ENCODE assay signal across 14 cellular contexts in genomic region chr11:121478226-121478894, GRCh38. TPM values are rescaled to one million over a fixed set of nuclear protein-coding genes. Genes with fewer than 3 reads are reported as not detected.
A peak's percentile ranks its signal among the peaks of the same experiment; 100 is the strongest.
DNase-seq lines count a peak whose midpoint lies in the region; ATAC-seq and TF ChIP-seq lines count a peak whose summit lies in the region.
"Had no signal": no experiment of that assay in that cellular context is flagged by ENCODE, and none has a peak within 500 bp of the region (broad histone marks: within the 10 kb centered on the region; RNA-seq: fewer than 3 reads in every experiment).

No MANE protein-coding gene starts in this region.

- H4K91ac ChIP-seq in neuronal stem cell (ENCODE audit: low read depth, low read length, poor library complexity): peak overlapping the region; percentile 86

- H3K27me3 ChIP-seq in esophagus (ENCODE audit: control insufficient read depth in 1 of 2, insufficient read depth in 2 of 2, low read length in 2 of 2) (no peaks in the 10 kb centered on the region), neuronal stem cell (ENCODE audit: control insufficient read depth in 3 of 3, insufficient read depth in 3 of 3, low read depth in 1 of 3, low read length in 3 of 3) (peaks cover 0 to 4% (median 0%) of the 10 kb centered on the region in 3 experiments), gastrocnemius medialis (no peaks in the 10 kb centered on the region), vagina (no peaks in the 10 kb centered on the region)
- H3K27me3 ChIP-seq: gastroesophageal sphincter had no signal

- peak; percentile 39 for DNase-seq in Calu3
- no peak for DNase-seq in NB4 (ENCODE audit: low read depth)
- DNase-seq in neuronal stem cell (ENCODE audit: low spot score): no peak
- DNase-seq in gastrocnemius medialis: no peak
- DNase-seq in NCI-H446 treated with DMSO at 0.1 percent for 48 hours (lab: John Stamatoyannopoulos, UW): no peak
- DNase-seq in NCI-H69 (lab: John Stamatoyannopoulos, UW): no peak
- no peak for DNase-seq in vagina (ENCODE audit: extremely low spot score in 2 of 2)
- DNase-seq: CD4-positive, alpha-beta T cell; lower lobe of right lung; psoas muscle; stimulated activated CD4-positive, alpha-beta T cell treated with anti-CD3 and anti-CD28 coated beads, Interleukin-4, amount 100 ng/mL, for 4 hours; stimulated activated naive CD8-positive, alpha-beta T cell treated with anti-CD3 and anti-CD28 coated beads, Interleukin-15, Interleukin-2, amounts not matched to agents 100 U/mL and 50 U/mL, for 24 hours had no signal

- 76 to 79% methylated on average over 18 of the region's 18 CpGs for WGBS in esophagus, 2 donors
- WGBS in neuronal stem cell (ENCODE audit: extremely low coverage in 2 of 2, insufficient read length in 2 of 2, insufficient replicate concordance in 1 of 2), 2 donors: no CpG with 5 or more reads among the region's 18 CpGs

- H3K4ac ChIP-seq in neuronal stem cell (ENCODE audit: low read length): peak overlapping the region; percentile 93

- H3K36me3 ChIP-seq in esophagus (ENCODE audit: control insufficient read depth in 2 of 2, insufficient read depth in 2 of 2, low read length in 1 of 2) (no peaks in the 10 kb centered on the region), neuronal stem cell (replicated peaks in 1 of 2; ENCODE audit: control insufficient read depth in 2 of 2, insufficient read depth in 2 of 2, low read length in 2 of 2) (peaks cover 7 to 10% of the 10 kb centered on the region in 2 donors), gastrocnemius medialis (no peaks in the 10 kb centered on the region), vagina (no peaks in the 10 kb centered on the region)
- H3K36me3 ChIP-seq: lower lobe of right lung had no signal

- TF ChIP-seq POLR2A in NB4 (IDR thresholded peaks at IDR 0.05; ENCODE audit: extremely low read depth, insufficient read length): no peak
- TF ChIP-seq POLR2A in gastrocnemius medialis (IDR thresholded peaks at IDR 0.05): no peak
- no peak for TF ChIP-seq POLR2A in vagina (IDR thresholded peaks at IDR 0.05)

- peaks cover 8 to 9% of the 10 kb centered on the region in 2 donors for H3K4me1 ChIP-seq in esophagus (ENCODE audit: control insufficient read depth in 2 of 2, insufficient read depth in 2 of 2, low read length in 1 of 2)
- H3K4me1 ChIP-seq in neuronal stem cell (ENCODE audit: control insufficient read depth in 2 of 2, insufficient read depth in 1 of 2, low read depth in 1 of 2, low read length in 2 of 2): peaks cover 14 to 21% of the 10 kb centered on the region in 2 donors
- no peaks in the 10 kb centered on the region for H3K4me1 ChIP-seq in gastrocnemius medialis
- H3K4me1 ChIP-seq in vagina: no peaks in the 10 kb centered on the region
- H3K4me1 ChIP-seq: psoas muscle had no signal

- CTCF ChIA-PET in Calu3 (lab: Charles Lee): no interaction called here

- H3K9me3 ChIP-seq in esophagus (ENCODE audit: control insufficient read depth in 2 of 2, insufficient read depth in 1 of 2, low read depth in 1 of 2, low read length in 1 of 2) (no peaks in the 10 kb centered on the region), neuronal stem cell (replicated peaks in 1 of 2; ENCODE audit: control insufficient read depth in 2 of 2, insufficient read depth in 1 of 2, low read depth in 1 of 2, low read length in 2 of 2) (peaks cover 0 to 4% of the 10 kb centered on the region in 2 donors), gastrocnemius medialis (no peaks in the 10 kb centered on the region), vagina (no peaks in the 10 kb centered on the region)
- H3K9me3 ChIP-seq: gastroesophageal sphincter, lower lobe of right lung, psoas muscle had no signal

- H3K9ac ChIP-seq in neuronal stem cell (ENCODE audit: low read depth, low read length, poor library complexity): peak overlapping the region; percentile 70

- intact Hi-C loops in Calu3 (cut with micrococcal nuclease; ENCODE audit: unreplicated experiment) (no loop called here), gastrocnemius medialis (cut with DNase I; ENCODE audit: low total_unique reads) (no loop called here), vagina (cut with DNase I) (no loop called here)

- peak overlapping the region; percentile 100 for H2BK12ac ChIP-seq in neuronal stem cell (ENCODE audit: low read length)

- no peak for ATAC-seq in gastrocnemius medialis
- ATAC-seq: gastroesophageal sphincter; psoas muscle; stimulated activated naive CD8-positive, alpha-beta T cell treated with anti-CD3 and anti-CD28 coated beads, Interleukin-15, Interleukin-2, amounts not matched to agents 100 U/mL and 50 U/mL, for 24 hours had no signal

- no peaks in the 10 kb centered on the region for H3K4me1 Mint-ChIP-seq in Calu3 (ENCODE audit: low read depth, unreplicated experiment)

- no peaks in the 10 kb centered on the region for H3K36me3 Mint-ChIP-seq in Calu3 (ENCODE audit: insufficient read depth, unreplicated experiment)

- H3K27ac ChIP-seq in esophagus (ENCODE audit: low read depth in 2 of 2, low read length in 1 of 2) (peak overlapping the region; percentile 38 to 84), neuronal stem cell (replicated peaks; ENCODE audit: low read length) (peak overlapping the region; percentile 68), gastrocnemius medialis (no peak overlapping the region), vagina (no peak overlapping the region)
- H3K27ac ChIP-seq: gastroesophageal sphincter, lower lobe of right lung, psoas muscle had no signal

- H2BK15ac ChIP-seq in neuronal stem cell (ENCODE audit: low read length): peak overlapping the region; percentile 41

- peaks cover 6% of the 10 kb centered on the region for H3K79me1 ChIP-seq in neuronal stem cell (ENCODE audit: low read depth, low read length)

- H3K4me3 ChIP-seq in NB4 (ENCODE audit: low read depth, low read length) (peak overlapping the region; percentile 49), esophagus (ENCODE audit: low read depth in 1 of 2, low read length in 2 of 2) (no peak overlapping the region), neuronal stem cell (ENCODE audit: low read length in 2 of 2) (peak overlapping the region in 1 of 2 donors; percentile 64), gastrocnemius medialis (no peak overlapping the region), vagina (no peak overlapping the region)
- H3K4me3 ChIP-seq: gastroesophageal sphincter, lower lobe of right lung, psoas muscle had no signal

- H3K27ac Mint-ChIP-seq in Calu3 (ENCODE audit: unreplicated experiment): no peak overlapping the region

- in situ Hi-C loops in gastrocnemius medialis (cut with MboI; ENCODE audit: low sequenced_read_pairs in 4 of 4): no loop called here

- no peak overlapping the region for H2BK5ac ChIP-seq in neuronal stem cell (ENCODE audit: low read length)

- no peaks in the 10 kb centered on the region for H3K27me3 Mint-ChIP-seq in Calu3 (ENCODE audit: unreplicated experiment)
- H3K27me3 Mint-ChIP-seq: CD4-positive, alpha-beta T cell had no signal

- no peaks in the 10 kb centered on the region for H3K9me3 Mint-ChIP-seq in Calu3 (ENCODE audit: low read depth, unreplicated experiment)
- H3K9me3 Mint-ChIP-seq: CD4-positive, alpha-beta T cell had no signal

- no peak overlapping the region for H3K4me3 Mint-ChIP-seq in Calu3 (ENCODE audit: low read depth, unreplicated experiment)
- H3K4me3 Mint-ChIP-seq: CD4-positive, alpha-beta T cell had no signal

- H3K18ac ChIP-seq in neuronal stem cell (ENCODE audit: low read length): peak overlapping the region; percentile 92

- H2BK120ac ChIP-seq in neuronal stem cell (ENCODE audit: low read depth, low read length): no peak overlapping the region

- H3K14ac ChIP-seq in neuronal stem cell (ENCODE audit: low read length): peak overlapping the region; percentile 100

- TF ChIP-seq CTCF in Calu3 (IDR thresholded peaks at IDR 0.05; ENCODE audit: unreplicated experiment) (no peak), NB4 (IDR thresholded peaks at IDR 0.05; ENCODE audit: low read depth, low read length) (no peak), gastrocnemius medialis (IDR thresholded peaks at IDR 0.05 in 4 of 5, conservative IDR thresholded peaks at IDR 0.05 in 1 of 5) (no peak), vagina (IDR thresholded peaks at IDR 0.05) (no peak)

- no peak overlapping the region for H3K4me2 ChIP-seq in neuronal stem cell (ENCODE audit: insufficient read depth, low read length, poor library complexity, severe bottlenecking)

- H2AK5ac ChIP-seq in neuronal stem cell (ENCODE audit: low read depth, low read length): peak overlapping the region; percentile 77

- H3K23ac ChIP-seq in neuronal stem cell (ENCODE audit: low read depth, low read length, poor library complexity): peak overlapping the region; percentile 95

- BruUV-seq in Calu3 (replicated peaks; lab: Mats Ljungman, UMichigan): no TSS peak

- H4K8ac ChIP-seq in neuronal stem cell (ENCODE audit: low read depth, low read length): peak overlapping the region; percentile 94

- no peak overlapping the region for H2AFZ ChIP-seq in neuronal stem cell (ENCODE audit: low read length)

RNA-seq across cellular contexts. Expression of gene SORL1, which starts 26.2 kb away (rescaled TPM):
- 5.9 and 6.1 TPM in 2 replicates for total RNA-seq in Calu3 (2022)
- 1 to 10 TPM; 2.5 to 3.0 TPM for polyA plus RNA-seq in esophagus
- 6.7 TPM for polyA plus RNA-seq in neuronal stem cell (2013, experiment 1 of 2)
- polyA plus RNA-seq in neuronal stem cell (2013, experiment 2 of 2): 6.7 TPM
- 1 to 10 TPM in 3 of 4 donors, under 1 TPM in 1; 0.78 to 2.7 (median 2.3) TPM for total RNA-seq in gastrocnemius medialis
- 38.3 TPM for total RNA-seq in vagina

Comparison
In these comparisons a context has a peak if more than half of its experiments do, and no peak if none do; other contexts are left out.
1. H3K27ac ChIP-seq: peak in esophagus (2 of 2) and neuronal stem cell (single experiment); none in gastrocnemius medialis (0 of 4) and vagina (single experiment).